ENCODE assay signal across 7 cellular contexts in genomic region chr14:39368261-39368959, GRCh38.
A peak's percentile ranks its signal among the peaks of the same experiment; 100 is the strongest.
DNase-seq lines count a peak whose midpoint lies in the region; ATAC-seq and TF ChIP-seq lines count a peak whose summit lies in the region.

No MANE protein-coding gene starts in this region.

- 55 to 58% methylated on average over 4 of the region's 4 CpGs for WGBS in tibial nerve, 2 donors

- H3K27ac ChIP-seq in OCI-LY7 (ENCODE audit: low read depth, low read length, poor library complexity, severe bottlenecking) (no peak overlapping the region), tibial nerve (no peak overlapping the region)

- DNase-seq in G401 (ENCODE audit: low spot score) (peak; percentile 87), HuH-7 (ENCODE audit: low spot score) (peak; percentile 19), OCI-LY7 (ENCODE audit: low spot score) (peak; percentile 56), cerebellar nuclear complex (lab: John Stamatoyannopoulos, UW) (peak; percentile 3 to 34), left colon (peak; percentile 32 to 36), tibial nerve (ENCODE audit: low spot score in 2 of 2) (peak in 1 of 2 donors; percentile 35)

- H3K4me1 ChIP-seq in OCI-LY7 (ENCODE audit: insufficient read depth, low read length, poor library complexity, severe bottlenecking) = no peaks in the 10 kb centered on the region
- no peaks in the 10 kb centered on the region for H3K4me1 ChIP-seq in tibial nerve

- in situ Hi-C loops in G401 (cut with HindIII; ENCODE audit: low sequenced_read_pairs) = no loop called here

- POLR2A ChIA-PET in OCI-LY7 (lab: Charles Lee) = interaction anchor here (0.6 kb wide), 2 partner anchors 8 to 77 kb away, joined by 3 to 5 read pairs; no protein-coding TSS in a partner anchor

- ATAC-seq in left colon (peak; percentile 69), GM19397 (IDR thresholded peaks at IDR 0.05; ENCODE audit: unreplicated experiment) (no peak)

- H4K20me1 ChIP-seq in OCI-LY7 (ENCODE audit: insufficient read depth, low read length) = no peaks in the 10 kb centered on the region

- intact Hi-C loops in OCI-LY7 (cut with micrococcal nuclease; ENCODE audit: unreplicated experiment) = loop anchor here (1.0 to 5.0 kb wide), 2 partner anchors 136 to 261 kb away; partner anchors contain the start of gene MIA2
- intact Hi-C loops in left colon (cut with DNase I, micrococcal nuclease) = no loop called here

- no peak overlapping the region for H2AFZ ChIP-seq in OCI-LY7 (ENCODE audit: low read length)

- no peaks in the 10 kb centered on the region for H3K9me2 ChIP-seq in OCI-LY7 (ENCODE audit: insufficient read depth, low read length)

- no peak for TF ChIP-seq EP300 in tibial nerve (IDR thresholded peaks at IDR 0.05)

- H3K79me2 ChIP-seq in OCI-LY7 (ENCODE audit: insufficient read depth, low read depth, low read length) = no peaks in the 10 kb centered on the region

- BruUV-seq in OCI-LY7 (replicated peaks; lab: Mats Ljungman, UMichigan) = no TSS peak

- no peaks in the 10 kb centered on the region for H3K27me3 ChIP-seq in tibial nerve

- H3K9me3 ChIP-seq in OCI-LY7 (ENCODE audit: low read length) (peaks cover 14% of the 10 kb centered on the region; the same call in 1 of the 2 replicates), tibial nerve (peaks cover 0 to 21% (median 5%) of the 10 kb centered on the region in 4 donors)

- H3K4me3 ChIP-seq in OCI-LY7 (ENCODE audit: low read depth, low read length, poor library complexity, severe bottlenecking) (no peak overlapping the region), tibial nerve (no peak overlapping the region)

- TF ChIP-seq CTCF in OCI-LY7 (conservative IDR thresholded peaks at IDR 0.05; ENCODE audit: low read length) = peak; percentile 85
- TF ChIP-seq CTCF in tibial nerve (IDR thresholded peaks at IDR 0.05) = peak in 4 of 5 experiments; percentile 22 to 24 (median 22)

- H3K36me3 ChIP-seq in OCI-LY7 (ENCODE audit: insufficient read depth, low read length) (peaks cover 5% of the 10 kb centered on the region; the same call in 1 of the 2 replicates), tibial nerve (peaks cover 0 to 30% (median 0%) of the 10 kb centered on the region in 3 donors)

- no peak overlapping the region for H3K4me2 ChIP-seq in OCI-LY7 (ENCODE audit: low read length)

- TF ChIP-seq POLR2A in tibial nerve (IDR thresholded peaks at IDR 0.05) = no peak

- CTCF ChIA-PET in OCI-LY7 (lab: Charles Lee; ENCODE audit: unreplicated experiment) = no interaction called here
